13 cellular contexts compared by ENCODE assay signal in genomic region chr2:68237976-68238580, GRCh38. TPM values are rescaled to one million over a fixed set of nuclear protein-coding genes. Genes with fewer than 3 reads are reported as not detected.
A peak's percentile ranks its signal among the peaks of the same experiment; 100 is the strongest.
DNase-seq lines count a peak whose midpoint lies in the region; ATAC-seq, FAIRE-seq and TF ChIP-seq lines count a peak whose summit lies in the region.
"Had no signal": no experiment of that assay in that cellular context is flagged by ENCODE, and none has a peak within 500 bp of the region (broad histone marks: within the 10 kb centered on the region; RNA-seq: fewer than 3 reads in every experiment).

No MANE protein-coding gene starts in this region.

- ATAC-seq in CD8-positive, alpha-beta T cell: no peak
- ATAC-seq in K562 (peak; percentile 18; the same call in 1 of the 3 replicates), GM21723 (IDR thresholded peaks at IDR 0.05; ENCODE audit: unreplicated experiment) (no peak), GM19467 (IDR thresholded peaks at IDR 0.05; ENCODE audit: unreplicated experiment) (no peak)

- no TSS peak for BruUV-seq in K562 (replicated peaks; lab: Mats Ljungman, UMichigan)

- H2AFZ ChIP-seq in K562 (ENCODE audit: low read depth, low read length): no peak overlapping the region

- no peak for TF ChIP-seq EP300 in K562 (IDR thresholded peaks at IDR 0.05; ENCODE audit: low read length)

- in situ Hi-C loops in K562 (cut with MboI): no loop called here

- peaks cover 3% of the 10 kb centered on the region for H3K9me1 ChIP-seq in K562 (ENCODE audit: control insufficient read depth, insufficient read depth, low read length)

- H3K4me1 ChIP-seq in CD8-positive, alpha-beta T cell (ENCODE audit: insufficient read depth, low read length): peaks cover 79% of the 10 kb centered on the region
- H3K4me1 ChIP-seq in K562 (replicated peaks in 1 of 2; ENCODE audit: control insufficient read depth in 2 of 2, insufficient read depth in 2 of 2, low read length in 2 of 2): peaks cover 0 to 32% of the 10 kb centered on the region in 2 experiments; a peak in 3 of 5 replicates

- peak; percentile 28 for FAIRE-seq in HTR-8/SVneo (lab: Jason Lieb, UNC)
- no peak for FAIRE-seq in K562 (lab: Jason Lieb, UNC)
- FAIRE-seq: GM12892, TTC549 had no signal

- H3K9ac ChIP-seq in K562 (ENCODE audit: insufficient read depth in 1 of 2, low read depth in 2 of 2, low read length in 2 of 2): no peak overlapping the region

- intact Hi-C loops in CD8-positive, alpha-beta T cell (cut with DNase I, micrococcal nuclease): loop anchor here in 1 of 2 experiments (2.0 kb wide), 2 partner anchors 13 to 15 kb away; no protein-coding TSS in a partner anchor
- intact Hi-C loops in K562 (cut with micrococcal nuclease): no loop called here

- no peak overlapping the region for H3K4me3 ChIP-seq in CD8-positive, alpha-beta T cell (ENCODE audit: low read depth, low read length)
- H3K4me3 ChIP-seq in K562: no peak overlapping the region
- H3K4me3 ChIP-seq: lower lobe of right lung had no signal

- H3K27ac ChIP-seq in CD8-positive, alpha-beta T cell (ENCODE audit: low read depth, low read length): no peak overlapping the region
- H3K27ac ChIP-seq in K562 (ENCODE audit: extremely low read depth, low read depth, low read length): no peak overlapping the region
- H3K27ac ChIP-seq: lower lobe of right lung had no signal

- H3K9me3 ChIP-seq in CD8-positive, alpha-beta T cell (ENCODE audit: low read length): no peaks in the 10 kb centered on the region
- no peaks in the 10 kb centered on the region for H3K9me3 ChIP-seq in K562 (replicated peaks; ENCODE audit: control insufficient read depth, insufficient read depth, low read depth, low read length)
- H3K9me3 ChIP-seq: lower lobe of right lung had no signal

- H3K79me2 ChIP-seq in K562 (ENCODE audit: control insufficient read depth, insufficient read depth, low read length): peaks cover 100% of the 10 kb centered on the region

- TF ChIP-seq POLR2A in K562 (conservative IDR thresholded peaks at IDR 0.05): no peak

- no peak for TF ChIP-seq RAD21 in K562 (CRISPR knock-in tag; conservative IDR thresholded peaks at IDR 0.05 in 1 of 2, IDR thresholded peaks at IDR 0.05 in 1 of 2)

- no peaks in the 10 kb centered on the region for H3K9me3 Mint-ChIP-seq in CD8-positive, alpha-beta T cell
- H3K9me3 Mint-ChIP-seq in nephron progenitor cell: no peaks in the 10 kb centered on the region

- peaks cover 23% of the 10 kb centered on the region for H3K36me3 Mint-ChIP-seq in CD8-positive, alpha-beta T cell
- peaks cover 22% of the 10 kb centered on the region for H3K36me3 Mint-ChIP-seq in nephron progenitor cell (ENCODE audit: low read depth)

- DNase-seq in CD8-positive, alpha-beta T cell: no peak
- no peak for DNase-seq in HTR-8/SVneo (ENCODE audit: insufficient read length, low spot score)
- DNase-seq in K562 (ENCODE audit: extremely low read depth in 1 of 4, low spot score in 3 of 4): no peak
- no peak for DNase-seq in nephron progenitor cell
- DNase-seq in NOMO-1 (lab: John Stamatoyannopoulos, UW; ENCODE audit: unreplicated experiment in 2 of 2): no peak
- DNase-seq in midbrain (lab: John Stamatoyannopoulos, UW): no peak
- DNase-seq: DMS 273 treated with DMSO at 0.1 percent for 48 hours, lower lobe of right lung, NCI-H2029 had no signal

- H4K20me1 ChIP-seq in K562 (replicated peaks; ENCODE audit: control insufficient read depth, insufficient read depth, low read length): peaks cover 34% of the 10 kb centered on the region

- TF ChIP-seq CTCF in CD8-positive, alpha-beta T cell (IDR thresholded peaks at IDR 0.05): no peak
- TF ChIP-seq CTCF in K562 (IDR thresholded peaks at IDR 0.05 in 2 of 3, conservative IDR thresholded peaks at IDR 0.05 in 1 of 3; ENCODE audit: insufficient read depth in 2 of 3, low read depth in 1 of 3, low read length in 3 of 3) (no peak), nephron progenitor cell (IDR thresholded peaks at IDR 0.05) (no peak)

- POLR2A ChIA-PET in CD8-positive, alpha-beta T cell (lab: Charles Lee): interaction anchor here (0.9 kb wide), 1 partner anchor 8 kb away, joined by 3 read pairs; no protein-coding TSS in a partner anchor
- POLR2A ChIA-PET in K562 (lab: Yijun Ruan, JAX): interaction anchor here (0.7 to 1.6 kb wide), 3 partner anchors 10 to 19 kb away, joined by 3 to 6 read pairs (median 3); no protein-coding TSS in a partner anchor

- peak overlapping the region; percentile 42 for H3K4me3 Mint-ChIP-seq in CD8-positive, alpha-beta T cell
- H3K4me3 Mint-ChIP-seq in nephron progenitor cell: no peak overlapping the region

- H3K4me1 Mint-ChIP-seq in CD8-positive, alpha-beta T cell (ENCODE audit: low read depth): peaks cover 88% of the 10 kb centered on the region
- H3K4me1 Mint-ChIP-seq in nephron progenitor cell: peaks cover 33% of the 10 kb centered on the region

- no peaks in the 10 kb centered on the region for H3K27me3 ChIP-seq in CD8-positive, alpha-beta T cell (ENCODE audit: insufficient read depth, low read length)
- no peaks in the 10 kb centered on the region for H3K27me3 ChIP-seq in K562 (ENCODE audit: control insufficient read depth in 2 of 2, insufficient read depth in 2 of 2, low read length in 2 of 2)

- CTCF ChIA-PET in CD8-positive, alpha-beta T cell (lab: Charles Lee): no interaction called here
- CTCF ChIA-PET in K562 (lab: Yijun Ruan, JAX; ENCODE audit: low intra/inter-chr PET ratio): no interaction called here

- H3K4me2 ChIP-seq in K562 (ENCODE audit: insufficient read depth, low read length): no peak overlapping the region

- H3K27ac Mint-ChIP-seq in CD8-positive, alpha-beta T cell: peak overlapping the region; percentile 87
- H3K27ac Mint-ChIP-seq in nephron progenitor cell: peak overlapping the region; percentile 21

- 35% methylated on average over 4 of the region's 4 CpGs for WGBS in K562 (ENCODE audit: insufficient coverage, low coverage, missing lambda C conversion rate)

- H3K27me3 Mint-ChIP-seq in CD8-positive, alpha-beta T cell (ENCODE audit: low read depth): no peaks in the 10 kb centered on the region
- H3K27me3 Mint-ChIP-seq in nephron progenitor cell (ENCODE audit: low read depth, poor library complexity): no peaks in the 10 kb centered on the region

- H3K36me3 ChIP-seq in CD8-positive, alpha-beta T cell (ENCODE audit: insufficient read depth, low read length): no peaks in the 10 kb centered on the region
- peaks cover 35% of the 10 kb centered on the region; the same call in 2 of the 3 replicates for H3K36me3 ChIP-seq in K562 (ENCODE audit: control insufficient read depth, insufficient read depth, low read length)

TF ChIP-seq in K562, 482 proteins besides CTCF, POLR2A, EP300 and RAD21:
- TF ChIP-seq MXD1 (CRISPR knock-in tag; IDR thresholded peaks at IDR 0.05; ENCODE audit: borderline replicate concordance, poor library complexity, severe bottlenecking) (no peak), NR4A1 (CRISPR knock-in tag; IDR thresholded peaks at IDR 0.05) (no peak), NR4A1 (tag; IDR thresholded peaks at IDR 0.05) (no peak), MECOM (CRISPR knock-in tag; IDR thresholded peaks at IDR 0.05) (no peak), SP2 (IDR thresholded peaks at IDR 0.05; ENCODE audit: extremely low read depth, low read depth, low read length, poor library complexity, severe bottlenecking) (no peak), MYBL2 (IDR thresholded peaks at IDR 0.05; ENCODE audit: low read depth) (no peak), MYBL2 (CRISPR knock-in tag; IDR thresholded peaks at IDR 0.05; ENCODE audit: borderline replicate concordance) (no peak)
- TF ChIP-seq, protein P1, sequence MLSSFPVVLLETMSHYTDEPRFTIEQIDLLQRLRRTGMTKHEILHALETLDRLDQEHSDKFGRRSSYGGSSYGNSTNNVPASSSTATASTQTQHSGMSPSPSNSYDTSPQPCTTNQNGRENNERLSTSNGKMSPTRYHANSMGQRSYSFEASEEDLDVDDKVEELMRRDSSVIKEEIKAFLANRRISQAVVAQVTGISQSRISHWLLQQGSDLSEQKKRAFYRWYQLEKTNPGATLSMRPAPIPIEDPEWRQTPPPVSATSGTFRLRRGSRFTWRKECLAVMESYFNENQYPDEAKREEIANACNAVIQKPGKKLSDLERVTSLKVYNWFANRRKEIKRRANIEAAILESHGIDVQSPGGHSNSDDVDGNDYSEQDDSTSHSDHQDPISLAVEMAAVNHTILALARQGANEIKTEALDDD (IDR thresholded peaks at IDR 0.05): peak; percentile 79; the same call in 1 of the 2 replicates
- TF ChIP-seq, protein P2, sequence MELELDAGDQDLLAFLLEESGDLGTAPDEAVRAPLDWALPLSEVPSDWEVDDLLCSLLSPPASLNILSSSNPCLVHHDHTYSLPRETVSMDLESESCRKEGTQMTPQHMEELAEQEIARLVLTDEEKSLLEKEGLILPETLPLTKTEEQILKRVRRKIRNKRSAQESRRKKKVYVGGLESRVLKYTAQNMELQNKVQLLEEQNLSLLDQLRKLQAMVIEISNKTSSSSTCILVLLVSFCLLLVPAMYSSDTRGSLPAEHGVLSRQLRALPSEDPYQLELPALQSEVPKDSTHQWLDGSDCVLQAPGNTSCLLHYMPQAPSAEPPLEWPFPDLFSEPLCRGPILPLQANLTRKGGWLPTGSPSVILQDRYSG (tag; conservative IDR thresholded peaks at IDR 0.05; ENCODE audit: low read depth): no peak

RNA-seq across cellular contexts. Expression of gene PPP3R1, which starts 14.3 kb away (rescaled TPM):
- total RNA-seq in CD8-positive, alpha-beta T cell: 10 to 100 TPM; 68.4 to 77.0 TPM
- 5.5 and 20.3 TPM in 2 replicates for total RNA-seq in K562 (2011; cell fraction: chromatin; rRNA removed; ENCODE audit: low replicate concordance)
- 4.0 and 5.4 TPM in 2 replicates for total RNA-seq in K562 (2011; cell fraction: nucleolus; rRNA removed)
- 16.5 and 35.3 TPM in 2 replicates for total RNA-seq in K562 (2011; cell fraction: nucleoplasm; rRNA removed)
- 10.5 and 12.5 TPM in 2 replicates for total RNA-seq in K562 (2014; rRNA removed)
- 38.1 and 44.4 TPM in 2 replicates for total RNA-seq in K562 (2014; rRNA removed; fragmentation: Illumina TruSeq; extraction: Trizol)
- 29.3 and 30.0 TPM in 2 replicates for total RNA-seq in K562 (2015; rRNA removed; fragmentation: Illumina TruSeq; extraction: Trizol)
- 69.5 and 70.0 TPM in 2 replicates for total RNA-seq in K562 (2021)
- 6.9 and 22.2 TPM in 2 replicates for polyA plus RNA-seq in K562 (2011; rRNA removed)
- polyA plus RNA-seq in K562 (2011; cell fraction: cytosol; rRNA removed): 4.3 and 6.2 TPM in 2 replicates
- polyA plus RNA-seq in K562 (2011; cell fraction: nucleus; rRNA removed): 4.3 and 5.0 TPM in 2 replicates
- 39.5 and 45.7 TPM in 2 replicates for polyA plus RNA-seq in K562 (2012)
- polyA plus RNA-seq in K562 (2014; fragmentation: Illumina TruSeq; extraction: Trizol): 44.2 and 48.8 TPM in 2 replicates
- polyA plus RNA-seq in K562 (2014; fragmentation: Nextera tagmentation; extraction: Ambion mirVana): 10 to 100 TPM in 1 of 2 experiments, 1 to 10 TPM in 1; 3.7 to 12.3 TPM
- 23.2 and 24.8 TPM in 2 replicates for polyA plus RNA-seq in K562 (2014; rRNA removed)
- polyA minus RNA-seq in K562 (2011; rRNA and poly(A)+ RNA removed): 18.4 and 33.2 TPM in 2 replicates
- 16.5 and 25.1 TPM in 2 replicates for polyA minus RNA-seq in K562 (2011; cell fraction: cytosol; rRNA and poly(A)+ RNA removed)
- 5.4 and 6.0 TPM in 2 replicates for polyA minus RNA-seq in K562 (2011; cell fraction: nucleus; rRNA and poly(A)+ RNA removed)
